In the genomic region with DNA sequence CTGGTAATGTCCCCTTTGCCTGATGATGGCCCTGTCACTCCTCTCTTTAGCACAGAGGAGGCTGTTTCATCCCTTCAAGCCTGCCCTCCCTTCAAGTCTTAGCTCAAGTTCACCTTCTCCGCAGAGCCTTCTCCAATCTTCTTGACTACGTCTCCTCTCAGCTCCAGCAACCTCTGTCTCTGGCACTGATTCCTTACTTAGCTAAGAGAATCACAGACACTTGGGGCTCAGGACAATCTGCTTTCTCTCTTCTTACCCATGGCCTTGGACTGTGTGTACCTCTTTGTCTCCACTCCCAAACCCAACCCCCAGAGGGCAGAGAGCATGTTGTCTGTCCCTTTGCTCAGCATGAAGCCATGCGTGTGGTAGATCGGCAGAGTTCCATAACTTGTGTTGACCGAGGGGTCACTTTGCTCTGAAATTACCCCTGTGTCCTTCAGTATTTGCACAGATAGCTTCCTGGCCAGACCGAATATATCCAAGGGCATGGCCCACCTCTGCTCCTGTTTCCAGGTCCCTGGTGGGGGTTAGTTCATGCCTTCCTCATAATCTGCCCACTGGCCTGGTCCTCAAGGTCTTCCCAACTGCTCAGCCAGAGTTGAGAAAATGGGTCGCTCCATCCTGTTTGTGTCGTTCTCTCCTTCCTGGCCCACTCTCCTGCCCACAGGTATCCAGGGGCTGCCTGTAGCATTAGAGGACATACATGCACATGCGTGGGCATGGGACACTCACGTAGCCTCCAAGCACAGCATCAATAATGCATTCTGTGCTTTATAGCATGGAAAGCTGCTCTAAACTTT, we compare ENCODE assay signal across 20 cellular contexts.
"Had no signal": no experiment of that assay in that cellular context is flagged by ENCODE, and none has a peak within 500 bp of the region (broad histone marks: within the 10 kb centered on the region; RNA-seq: fewer than 3 reads in every experiment).

No MANE protein-coding gene starts in this region.

- H3K36me3 ChIP-seq: esophagus squamous epithelium, tibial nerve, vagina had no signal

- H3K36me3 Mint-ChIP-seq: activated naive CD4-positive, alpha-beta T cell treated with anti-CD3 and anti-CD28 coated beads, Interleukin-2, amount 10 ng/mL, durations not matched to agents 7 days and 5 days had no signal

- H3K4me1 Mint-ChIP-seq: activated naive CD4-positive, alpha-beta T cell treated with anti-CD3 and anti-CD28 coated beads, Interleukin-2, amount 10 ng/mL, durations not matched to agents 7 days and 5 days had no signal

- H3K4me3 Mint-ChIP-seq: activated CD8-positive, alpha-beta T cell treated with anti-CD3 and anti-CD28 coated beads for 36 hours; activated naive CD4-positive, alpha-beta T cell treated with anti-CD3 and anti-CD28 coated beads, Interleukin-2, amount 10 ng/mL, durations not matched to agents 7 days and 5 days; activated T-cell treated with anti-CD3 and anti-CD28 coated beads, Interleukin-2, amount 50 U/mL, for 24 hours; effector memory CD8-positive, alpha-beta T cell; nephron; T-helper 2 cell treated with Interferon-gamma antibody and Interleukin-4, amounts not matched to agents 5 μg/mL and 100 μg/mL, for 36 hours had no signal

- H3K27me3 ChIP-seq: esophagus squamous epithelium, tibial nerve, vagina had no signal

- H3K9me3 ChIP-seq: esophagus squamous epithelium, tibial nerve, vagina had no signal

- ATAC-seq: activated CD8-positive, alpha-beta T cell treated with anti-CD3 and anti-CD28 coated beads for 36 hours; effector memory CD8-positive, alpha-beta T cell; left colon; stimulated activated naive CD8-positive, alpha-beta T cell treated with anti-CD3 and anti-CD28 coated beads, Interleukin-15, Interleukin-2, amounts not matched to agents 100 U/mL and 50 U/mL, for 24 hours had no signal

- H3K27ac Mint-ChIP-seq: activated CD8-positive, alpha-beta T cell treated with anti-CD3 and anti-CD28 coated beads for 36 hours; activated naive CD4-positive, alpha-beta T cell treated with anti-CD3 and anti-CD28 coated beads, Interleukin-2, amount 10 ng/mL, durations not matched to agents 7 days and 5 days; activated T-cell treated with anti-CD3 and anti-CD28 coated beads, Interleukin-2, amount 50 U/mL, for 24 hours; activated T-helper 2 cell treated with anti-CD3 and anti-CD28 coated beads, Interferon-gamma antibody, Interleukin-2, Interleukin-4, amounts not matched to agents 10 μg/mL and 5 μg/mL and 100 μg/mL, durations not matched to agents 14 hours and 24 hours and 36 hours; effector memory CD8-positive, alpha-beta T cell; T-helper 2 cell treated with Interferon-gamma antibody and Interleukin-4, amounts not matched to agents 5 μg/mL and 100 μg/mL, for 36 hours had no signal

- H3K27ac ChIP-seq: esophagus squamous epithelium, tibial nerve, vagina had no signal

- DNase-seq: activated CD4-positive, alpha-beta T cell treated with anti-CD3 and anti-CD28 coated beads for 4 hours; activated CD8-positive, alpha-beta T cell treated with anti-CD3 and anti-CD28 coated beads for 36 hours; activated naive CD4-positive, alpha-beta T cell treated with anti-CD3 and anti-CD28 coated beads, Interleukin-2, amount 10 ng/mL, durations not matched to agents 7 days and 5 days; activated T-cell treated with anti-CD3 and anti-CD28 coated beads, Interleukin-2, amount 50 U/mL, for 24 hours; aorta; dermis blood vessel endothelial cell; effector memory CD8-positive, alpha-beta T cell; esophagus squamous epithelium; left colon; retina; stimulated activated CD4-positive, alpha-beta T cell treated with anti-CD3 and anti-CD28 coated beads, Interleukin-12 subunit alpha, Interleukin-12 subunit beta, amount 100 ng/mL, for 4 hours; stimulated activated CD4-positive, alpha-beta T cell treated with anti-CD3 and anti-CD28 coated beads, Interleukin-1b, Interleukin-23, amount 100 ng/mL, for 48 hours; stimulated activated CD8-positive, alpha-beta memory T cell treated with anti-CD3 and anti-CD28 coated beads, Interleukin-4, amount 100 ng/mL, for 48 hours; stimulated activated naive CD8-positive, alpha-beta T cell treated with anti-CD3 and anti-CD28 coated beads, Interleukin-15, Interleukin-2, amounts not matched to agents 100 U/mL and 50 U/mL, for 24 hours had no signal

- H3K4me3 ChIP-seq: esophagus squamous epithelium, lung, tibial nerve, vagina had no signal
